Comparison of ENCODE assay signal across 9 cellular contexts in the genomic region with DNA sequence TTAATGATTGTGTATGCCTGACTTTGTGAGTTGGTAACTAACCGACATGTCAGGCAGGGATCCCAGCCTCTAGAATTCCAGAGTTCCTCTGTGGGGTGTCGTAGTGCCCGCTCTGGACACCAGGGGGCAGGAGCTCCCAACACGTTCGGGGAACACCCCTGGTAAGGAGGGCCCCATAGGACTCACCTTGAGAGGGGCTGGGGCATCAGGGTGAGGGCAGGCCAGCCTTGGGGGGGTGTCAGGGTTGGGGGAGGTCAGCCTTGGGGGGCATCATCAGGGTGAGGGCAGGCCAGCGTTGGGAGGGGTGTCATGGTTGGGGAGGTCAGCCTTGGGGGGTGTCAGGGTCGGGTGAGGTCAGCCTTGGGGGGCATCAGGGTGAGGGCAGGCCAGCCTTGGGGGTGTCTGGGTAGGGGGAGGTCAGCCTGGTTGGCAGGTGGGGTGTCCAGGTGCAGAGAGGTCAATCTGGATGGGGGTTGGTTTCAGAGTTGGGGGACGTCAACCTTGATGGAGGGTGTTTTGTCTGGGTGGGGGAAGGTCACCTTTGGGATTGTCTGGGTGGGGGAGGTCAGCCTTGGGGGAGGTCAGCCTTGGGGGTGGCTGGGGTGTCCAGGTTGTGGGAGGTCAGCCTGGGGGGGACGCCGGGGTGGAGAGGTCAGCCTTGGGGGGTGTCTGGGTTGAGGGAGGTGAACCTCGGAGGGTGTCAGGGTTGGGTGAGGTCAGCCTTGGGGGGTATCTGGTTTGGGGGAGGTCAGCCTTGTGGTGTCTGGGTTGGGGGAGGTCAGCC. TPM values are rescaled to one million over a fixed set of nuclear protein-coding genes. Genes with fewer than 3 reads are reported as not detected.
DNase-seq lines count a peak whose midpoint lies in the region; ATAC-seq and TF ChIP-seq lines count a peak whose summit lies in the region.
"Had no signal": no experiment of that assay in that cellular context is flagged by ENCODE, and none has a peak within 500 bp of the region (broad histone marks: within the 10 kb centered on the region; RNA-seq: fewer than 3 reads in every experiment).

No MANE protein-coding gene starts in this region.

- no peaks in the 10 kb centered on the region for H3K27me3 ChIP-seq in CD4-positive, alpha-beta T cell (ENCODE audit: control insufficient read depth, insufficient read depth, low read length)
- H3K27me3 ChIP-seq in SJCRH30: no peaks in the 10 kb centered on the region

- no peaks in the 10 kb centered on the region for H3K9me3 Mint-ChIP-seq in CD4-positive, alpha-beta T cell
- no peaks in the 10 kb centered on the region for H3K9me3 Mint-ChIP-seq in activated naive CD4-positive, alpha-beta T cell treated with anti-CD3 and anti-CD28 coated beads for 36 hours

- intact Hi-C loops in CD4-positive, alpha-beta T cell (cut with DNase I, micrococcal nuclease): loop anchor here (1.0 to 2.0 kb wide), 4 partner anchors 30 to 168 kb away; partner anchors contain the start of genes SUN1 (in 2 of the 2) and ADAP1 (in 1 of the 2)
- intact Hi-C loops in activated naive CD4-positive, alpha-beta T cell treated with anti-CD3 and anti-CD28 coated beads for 36 hours (cut with micrococcal nuclease): loop anchor here (1.0 kb wide), 3 partner anchors 46 to 168 kb away; partner anchors contain the start of genes ADAP1 and SUN1
- intact Hi-C loops in Right ventricle myocardium superior (cut with DNase I) (loop anchor here (2.0 kb wide), 1 partner anchor 88 kb away; no protein-coding TSS in a partner anchor), sciatic nerve (cut with DNase I) (loop anchor here (10.0 kb wide), 1 partner anchor 78 kb away; no protein-coding TSS in a partner anchor)

- peaks cover 19% of the 10 kb centered on the region for H3K36me3 Mint-ChIP-seq in CD4-positive, alpha-beta T cell (ENCODE audit: low read depth)
- peaks cover 33% of the 10 kb centered on the region for H3K36me3 Mint-ChIP-seq in activated naive CD4-positive, alpha-beta T cell treated with anti-CD3 and anti-CD28 coated beads for 36 hours (ENCODE audit: low read depth)

- TF ChIP-seq CTCF in CD4-positive, alpha-beta T cell (IDR thresholded peaks at IDR 0.05): peak; percentile 74
- peak; percentile 88 for TF ChIP-seq CTCF in HFF-Myc (IDR thresholded peaks at IDR 0.05; ENCODE audit: low read depth, low read length, missing control alignments)

- no peak overlapping the region for H3K4me3 Mint-ChIP-seq in CD4-positive, alpha-beta T cell
- no peak overlapping the region for H3K4me3 Mint-ChIP-seq in activated naive CD4-positive, alpha-beta T cell treated with anti-CD3 and anti-CD28 coated beads for 36 hours
- H3K4me3 Mint-ChIP-seq: IgD-negative memory B cell had no signal

- H3K4me1 ChIP-seq in SJCRH30: no peaks in the 10 kb centered on the region

- no peak overlapping the region for H3K27ac ChIP-seq in CD4-positive, alpha-beta T cell (ENCODE audit: low read depth, low read length)
- no peak overlapping the region for H3K27ac ChIP-seq in SJCRH30

- ATAC-seq in CD4-positive, alpha-beta T cell (ENCODE audit: poor library complexity): peak; percentile 100
- ATAC-seq in Right ventricle myocardium superior (ENCODE audit: poor library complexity) (peak; percentile 86), sciatic nerve (peak; percentile 84), HG03196 (IDR thresholded peaks at IDR 0.05; ENCODE audit: unreplicated experiment) (no peak), GM21737 (IDR thresholded peaks at IDR 0.05; ENCODE audit: unreplicated experiment) (no peak)

- H3K27me3 Mint-ChIP-seq in CD4-positive, alpha-beta T cell: no peaks in the 10 kb centered on the region
- no peaks in the 10 kb centered on the region for H3K27me3 Mint-ChIP-seq in activated naive CD4-positive, alpha-beta T cell treated with anti-CD3 and anti-CD28 coated beads for 36 hours (ENCODE audit: low read depth)
- H3K27me3 Mint-ChIP-seq: IgD-negative memory B cell had no signal

- no peaks in the 10 kb centered on the region for H3K4me1 Mint-ChIP-seq in CD4-positive, alpha-beta T cell (ENCODE audit: low read depth)
- no peaks in the 10 kb centered on the region for H3K4me1 Mint-ChIP-seq in activated naive CD4-positive, alpha-beta T cell treated with anti-CD3 and anti-CD28 coated beads for 36 hours (ENCODE audit: low read depth)
- H3K4me1 Mint-ChIP-seq: IgD-negative memory B cell had no signal

- peak; percentile 64 to 82 (median 68) for DNase-seq in CD4-positive, alpha-beta T cell
- DNase-seq in HFF-Myc (ENCODE audit: extremely low read depth, low read depth) (no peak), SJCRH30 (peak; percentile 53 to 66), Right ventricle myocardium superior (peak; percentile 85), sciatic nerve (ENCODE audit: low spot score) (peak; percentile 87)
- DNase-seq in activated naive CD4-positive, alpha-beta T cell treated with anti-CD3 and anti-CD28 coated beads for 36 hours: peak; percentile 84

- H3K4me3 ChIP-seq in HFF-Myc (replicated peaks; ENCODE audit: low read depth, low read length): no peak overlapping the region
- no peak overlapping the region for H3K4me3 ChIP-seq in SJCRH30

- no peaks in the 10 kb centered on the region for H3K9me3 ChIP-seq in CD4-positive, alpha-beta T cell (ENCODE audit: control insufficient read depth, low read length)
- H3K9me3 ChIP-seq in SJCRH30 (replicated peaks): no peaks in the 10 kb centered on the region

- CTCF ChIA-PET in CD4-positive, alpha-beta T cell (lab: Charles Lee): interaction anchor here (0.6 to 1.7 kb wide), 7 partner anchors 26 to 89 kb away, joined by 3 to 22 read pairs (median 6); partner anchors contain the start of gene SUN1
- CTCF ChIA-PET in activated naive CD4-positive, alpha-beta T cell treated with anti-CD3 and anti-CD28 coated beads for 36 hours (lab: Charles Lee): interaction anchor here (1.1 to 1.8 kb wide), 2 partner anchors 83 to 86 kb away, joined by 9 read pairs; no protein-coding TSS in a partner anchor

- POLR2A ChIA-PET in CD4-positive, alpha-beta T cell (lab: Charles Lee): interaction anchor here (1.0 to 1.4 kb wide), 2 partner anchors 45 to 89 kb away, joined by 4 to 5 read pairs; no protein-coding TSS in a partner anchor

- H3K36me3 ChIP-seq in SJCRH30: peaks cover 4% of the 10 kb centered on the region; the same call in 1 of the 2 replicates

- H3K27ac Mint-ChIP-seq in CD4-positive, alpha-beta T cell: no peak overlapping the region
- no peak overlapping the region for H3K27ac Mint-ChIP-seq in activated naive CD4-positive, alpha-beta T cell treated with anti-CD3 and anti-CD28 coated beads for 36 hours

RNA-seq across cellular contexts. Expression of gene SUN1, which starts 45.6 kb away (rescaled TPM):
- total RNA-seq in CD4-positive, alpha-beta T cell: 100 to 1,000 TPM; 104 to 108 TPM
- 62.0 and 83.3 TPM in 2 replicates for total RNA-seq in SJCRH30 (2014; rRNA removed; shearing (Covaris generic))
- total RNA-seq in activated naive CD4-positive, alpha-beta T cell treated with anti-CD3 and anti-CD28 coated beads for 36 hours: 10 to 100 TPM; 67.8 to 74.4 TPM
- 177 TPM for total RNA-seq in Right ventricle myocardium superior
- total RNA-seq in sciatic nerve: 207 TPM

RNA-seq across cellular contexts. Expression of gene PRKAR1B, which starts 59.6 kb away (rescaled TPM):
- 10 to 100 TPM; 18.8 to 19.5 TPM for total RNA-seq in CD4-positive, alpha-beta T cell
- 6.9 and 9.0 TPM in 2 replicates for total RNA-seq in SJCRH30 (2014; rRNA removed; shearing (Covaris generic))
- 10 to 100 TPM; 15.5 to 15.8 TPM for total RNA-seq in activated naive CD4-positive, alpha-beta T cell treated with anti-CD3 and anti-CD28 coated beads for 36 hours
- total RNA-seq in Right ventricle myocardium superior: 16.5 TPM
- total RNA-seq in sciatic nerve: 11.1 TPM

Comparison
In these comparisons a context has a peak if more than half of its experiments do, and no peak if none do; other contexts are left out.
1. ATAC-seq: peak in CD4-positive, alpha-beta T cell (single experiment), Right ventricle myocardium superior (single experiment) and sciatic nerve (single experiment); none in HG03196 (single experiment) and GM21737 (single experiment).